ENCODE assay signal across 8 cellular contexts in genomic region chr6:149864578-149865535, GRCh38. TPM values are rescaled to one million over a fixed set of nuclear protein-coding genes. Genes with fewer than 3 reads are reported as not detected.
DNase-seq lines count a peak whose midpoint lies in the region; ATAC-seq, FAIRE-seq and TF ChIP-seq lines count a peak whose summit lies in the region.

No MANE protein-coding gene starts in this region.

- peak; percentile 52 to 63 for DNase-seq in A549 (ENCODE audit: low read depth in 1 of 2, low spot score in 1 of 2)
- DNase-seq in GM12864 (ENCODE audit: low read depth): no peak
- DNase-seq in NCI-H128 (lab: John Stamatoyannopoulos, UW; ENCODE audit: unreplicated experiment): peak; percentile 37
- peak in 19 of 34 experiments; percentile 7 to 40 (median 17) for DNase-seq in T-cell
- DNase-seq in dedifferentiated amniotic fluid mesenchymal stem cell (ENCODE audit: extremely low spot score): peak; percentile 83
- DNase-seq in left lung: no peak

- intact Hi-C loops in left lung (cut with DNase I): no loop called here

- peak overlapping the region; percentile 92 for H3K4me2 ChIP-seq in A549

- H3K9me3 ChIP-seq in A549 (no peaks in the 10 kb centered on the region), left lung (no peaks in the 10 kb centered on the region), stomach smooth muscle (ENCODE audit: control insufficient read depth in 2 of 2, low read length in 2 of 2) (no peaks in the 10 kb centered on the region)

- peak overlapping the region; percentile 66 to 74 (median 68) for H3K4me3 Mint-ChIP-seq in T-cell

- H3K4me1 Mint-ChIP-seq in T-cell: peaks cover 0 to 16% (median 12%) of the 10 kb centered on the region in 3 donors

- TF ChIP-seq CTCF in A549 (IDR thresholded peaks at IDR 0.05): peak; percentile 70
- peak; percentile 46 for TF ChIP-seq CTCF in GM12864 (IDR thresholded peaks at IDR 0.05; ENCODE audit: low read depth, low read length, missing control alignments)
- peak; percentile 41 to 53 for TF ChIP-seq CTCF in left lung (IDR thresholded peaks at IDR 0.05)

- no peak for FAIRE-seq in A549 (lab: Jason Lieb, UNC)

- ATAC-seq in A549 (peak; percentile 36 to 60), T-cell (replicated peaks in 1 of 4) (peak in 2 of 4 experiments; percentile 12 to 33), left lung (peak; percentile 66), GM18858 (IDR thresholded peaks at IDR 0.05; ENCODE audit: unreplicated experiment) (no peak)

- POLR2A ChIA-PET in A549 (lab: Yijun Ruan, JAX): interaction anchor here (1.1 to 2.5 kb wide), 3 partner anchors 18 to 25 kb away, joined by 3 to 6 read pairs (median 5); no protein-coding TSS in a partner anchor
- POLR2A ChIA-PET in T-cell (lab: Charles Lee): no interaction called here

- TF ChIP-seq EP300 in A549 (IDR thresholded peaks at IDR 0.05): no peak

- H3K27ac ChIP-seq in A549 (peak overlapping the region; percentile 96 to 99), left lung (peak overlapping the region; percentile 84 to 92), stomach smooth muscle (ENCODE audit: low read length) (peak overlapping the region; percentile 79)

- H3K4me1 ChIP-seq in A549 (peaks cover 48% of the 10 kb centered on the region), left lung (peaks cover 6 to 30% of the 10 kb centered on the region in 2 donors), stomach smooth muscle (ENCODE audit: control insufficient read depth, insufficient read depth, low read length) (peaks cover 20% of the 10 kb centered on the region)

- peak overlapping the region in 1 of 2 donors; percentile 80 for H3K9ac ChIP-seq in stomach smooth muscle (ENCODE audit: low read length in 2 of 2)

- H3K9me3 Mint-ChIP-seq in T-cell: no peaks in the 10 kb centered on the region

- H3K27me3 ChIP-seq in left lung (peaks cover 0 to 20% of the 10 kb centered on the region in 2 donors), stomach smooth muscle (ENCODE audit: control insufficient read depth in 1 of 2, insufficient read depth in 2 of 2, low read length in 2 of 2) (no peaks in the 10 kb centered on the region)

- CTCF ChIA-PET in A549 (lab: Yijun Ruan, JAX): interaction anchor here (0.5 to 5.0 kb wide), 22 partner anchors 8 to 875 kb away, joined by 3 to 51 read pairs (median 5); partner anchors contain the start of gene RAET1E
- CTCF ChIA-PET in T-cell (lab: Charles Lee): interaction anchor here (0.5 to 1.4 kb wide), 6 partner anchors 17 to 530 kb away, joined by 3 to 8 read pairs (median 3); no protein-coding TSS in a partner anchor

- H3K27ac Mint-ChIP-seq in T-cell: peak overlapping the region; percentile 30 to 66

- H3K27me3 Mint-ChIP-seq in T-cell: peaks cover 8 to 9% of the 10 kb centered on the region in 2 donors

- no peak for TF ChIP-seq POLR2A in A549 (IDR thresholded peaks at IDR 0.05; ENCODE audit: low read length)

- H3K36me3 ChIP-seq in left lung: no peaks in the 10 kb centered on the region
- H3K36me3 ChIP-seq in stomach smooth muscle (ENCODE audit: control insufficient read depth in 2 of 2, insufficient read depth in 2 of 2, low read length in 2 of 2): no peaks in the 10 kb centered on the region

- no peaks in the 10 kb centered on the region for H3K36me3 Mint-ChIP-seq in T-cell

- H3K4me3 ChIP-seq in A549 (peak overlapping the region; percentile 65), GM12864 (ENCODE audit: low read depth, low read length) (no peak overlapping the region; the same call in 1 of the 2 replicates), left lung (peak overlapping the region; percentile 64 to 70), stomach smooth muscle (ENCODE audit: low read length in 2 of 2) (peak overlapping the region; percentile 63 to 81)

- TF ChIP-seq RAD21 in A549 (conservative IDR thresholded peaks at IDR 0.05 in 1 of 2, IDR thresholded peaks at IDR 0.05 in 1 of 2): peak; percentile 74 to 77

- WGBS in A549 (ENCODE audit: missing lambda C conversion rate): 12% methylated on average over 10 of the region's 23 CpGs

TF ChIP-seq in A549, 52 proteins besides CTCF, POLR2A, EP300 and RAD21:
- TF ChIP-seq ZFP36 (IDR thresholded peaks at IDR 0.05; ENCODE audit: borderline replicate concordance, partially characterized antibody) (no peak), KDM1A (IDR thresholded peaks at IDR 0.05; ENCODE audit: low read depth) (no peak), ZC3H11A (IDR thresholded peaks at IDR 0.05) (no peak), SMC3 (IDR thresholded peaks at IDR 0.05) (peak; percentile 67)

RNA-seq across cellular contexts. Expression of gene LRP11, which starts 0.7 kb away (rescaled TPM):
- polyA plus RNA-seq in A549 (2011; rRNA removed): 57.7 and 59.2 TPM in 2 replicates
- polyA plus RNA-seq in A549 (2012; cell fraction: cytosol; rRNA removed): 21.1 and 28.5 TPM in 2 replicates
- polyA plus RNA-seq in A549 (2012; cell fraction: nucleus; rRNA removed): 18.2 and 23.9 TPM in 2 replicates
- polyA plus RNA-seq in A549 (2017; fragmentation: RNase III; extraction: RNeasy Plus Mini Kit Qiagen cat#74134 plus additional on column Dnase treatment): 37.4 to 53.8 TPM (median 48.9 TPM) in 3 replicates
- 78.1 and 98.4 TPM in 2 replicates for polyA minus RNA-seq in A549 (2011; rRNA and poly(A)+ RNA removed)
- total RNA-seq in T-cell: 1 to 10 TPM in 4 of 5 donors, not detected in 1; 2.1 to 4.3 (median 2.7) TPM
- 10 to 100 TPM; 40.9 to 42.6 TPM for total RNA-seq in left lung

RNA-seq across cellular contexts. Expression of gene RAET1E, which starts 33.1 kb away (rescaled TPM):
- 2.8 and 4.2 TPM in 2 replicates for polyA plus RNA-seq in A549 (2011; rRNA removed)
- 0.66 and 0.98 TPM in 2 replicates for polyA plus RNA-seq in A549 (2012; cell fraction: cytosol; rRNA removed)
- polyA plus RNA-seq in A549 (2012; cell fraction: nucleus; rRNA removed): 0.32 and 1.1 TPM in 2 replicates
- 3.3 to 5.4 TPM (median 4.5 TPM) in 3 replicates for polyA plus RNA-seq in A549 (2017; fragmentation: RNase III; extraction: RNeasy Plus Mini Kit Qiagen cat#74134 plus additional on column Dnase treatment)
- polyA minus RNA-seq in A549 (2011; rRNA and poly(A)+ RNA removed): 0.44 and 2.6 TPM in 2 replicates
- total RNA-seq in T-cell: not detected
- total RNA-seq in left lung: under 1 TPM; 0.35 to 0.50 TPM

RNA-seq across cellular contexts. Expression of gene RAET1G, which starts 58.1 kb away (rescaled TPM):
- 10.1 and 14.6 TPM in 2 replicates for polyA plus RNA-seq in A549 (2011; rRNA removed)
- 7.5 and 8.2 TPM in 2 replicates for polyA plus RNA-seq in A549 (2012; cell fraction: cytosol; rRNA removed)
- 10.8 and 11.0 TPM in 2 replicates for polyA plus RNA-seq in A549 (2012; cell fraction: nucleus; rRNA removed)
- polyA plus RNA-seq in A549 (2017; fragmentation: RNase III; extraction: RNeasy Plus Mini Kit Qiagen cat#74134 plus additional on column Dnase treatment): 15.5 to 29.8 TPM (median 24.4 TPM) in 3 replicates
- 4.9 and 6.5 TPM in 2 replicates for polyA minus RNA-seq in A549 (2011; rRNA and poly(A)+ RNA removed)
- total RNA-seq in T-cell: not detected
- under 1 TPM; 0.76 to 0.93 TPM for total RNA-seq in left lung

Comparison
In these comparisons a context has a peak if more than half of its experiments do, and no peak if none do; other contexts are left out.
1. DNase-seq: peak in A549 (2 of 2), NCI-H128 (single experiment), T-cell (19 of 34) and dedifferentiated amniotic fluid mesenchymal stem cell (single experiment); none in GM12864 (single experiment) and left lung (0 of 2).
2. RNA of gene LRP11, which starts 0.7 kb away (total RNA-seq): 40.9 to 42.6 TPM in left lung; 2.1 to 4.3 TPM in T-cell; every median in the first group is over 4 times any median in the second.
3. Peak in every context shown above with its lines, with median percentiles within 50 percentile points of each other: H3K27ac ChIP-seq and CTCF ChIP-seq.